Comparison of ENCODE assay signal across 13 cellular contexts in the genomic region with DNA sequence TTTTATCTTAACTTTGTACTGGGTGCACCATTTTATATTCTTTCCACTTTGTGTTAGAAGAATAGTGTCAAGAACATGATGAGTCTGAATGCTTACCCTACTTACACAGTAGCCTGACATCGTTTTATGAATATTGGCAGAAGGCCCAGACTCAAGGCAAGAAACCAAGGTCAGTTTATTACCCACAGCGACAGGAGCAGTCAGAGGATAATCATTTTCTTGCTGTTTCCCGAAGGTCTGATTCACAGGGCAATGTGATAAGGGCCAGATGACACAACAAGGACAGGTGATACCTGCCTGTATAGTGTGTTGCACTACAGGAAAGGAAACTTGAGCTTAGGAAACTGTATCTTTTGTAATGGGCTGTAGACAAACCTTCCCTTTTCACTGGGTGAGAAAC.
DNase-seq lines count a peak whose midpoint lies in the region; ATAC-seq and TF ChIP-seq lines count a peak whose summit lies in the region.
"Had no signal": no experiment of that assay in that cellular context is flagged by ENCODE, and none has a peak within 500 bp of the region (broad histone marks: within the 10 kb centered on the region; RNA-seq: fewer than 3 reads in every experiment).

No MANE protein-coding gene starts in this region.

- no peaks in the 10 kb centered on the region for H3K79me2 ChIP-seq in mammary epithelial cell (ENCODE audit: insufficient read depth, low read length)

- intact Hi-C loops in mammary epithelial cell (cut with micrococcal nuclease) (no loop called here), upper lobe of right lung (cut with DNase I) (no loop called here)

- H2AFZ ChIP-seq in mammary epithelial cell (ENCODE audit: low read depth, low read length) = no peak overlapping the region
- H2AFZ ChIP-seq: GM23338 had no signal

- no peaks in the 10 kb centered on the region for H3K27me3 ChIP-seq in mammary epithelial cell (ENCODE audit: insufficient read depth, low read length)
- H3K27me3 ChIP-seq in upper lobe of right lung = no peaks in the 10 kb centered on the region
- H3K27me3 ChIP-seq in right atrium auricular region = no peaks in the 10 kb centered on the region
- H3K27me3 ChIP-seq: SJSA1 had no signal

- no TSS peak for BruUV-seq in mammary epithelial cell (replicated peaks; lab: Mats Ljungman, UMichigan)

- dilution Hi-C loops in mammary epithelial cell (cut with HindIII; ENCODE audit: low sequenced_read_pairs) = no loop called here

- H3K4me1 ChIP-seq in mammary epithelial cell (ENCODE audit: insufficient read depth, low read length) (no peaks in the 10 kb centered on the region), upper lobe of right lung (no peaks in the 10 kb centered on the region), right atrium auricular region (no peaks in the 10 kb centered on the region)
- H3K4me1 ChIP-seq: SJSA1 had no signal

- H3K9ac ChIP-seq in mammary epithelial cell (ENCODE audit: insufficient read depth, low read length) = no peak overlapping the region

- H4K20me1 ChIP-seq in mammary epithelial cell (ENCODE audit: insufficient read depth, low read length) = no peaks in the 10 kb centered on the region

- H3K9me3 ChIP-seq in mammary epithelial cell (replicated peaks; ENCODE audit: insufficient read depth, low read length) = no peaks in the 10 kb centered on the region
- no peaks in the 10 kb centered on the region for H3K9me3 ChIP-seq in upper lobe of right lung
- H3K9me3 ChIP-seq in right atrium auricular region = no peaks in the 10 kb centered on the region
- H3K9me3 ChIP-seq: SJSA1 had no signal

- WGBS in mammary epithelial cell (ENCODE audit: low coverage, missing lambda C conversion rate) = 38% methylated on average over 3 of the region's 3 CpGs

- H3K36me3 ChIP-seq in mammary epithelial cell (ENCODE audit: insufficient read depth, low read length) (no peaks in the 10 kb centered on the region), upper lobe of right lung (no peaks in the 10 kb centered on the region), right atrium auricular region (no peaks in the 10 kb centered on the region)
- H3K36me3 ChIP-seq: SJSA1 had no signal

- H3K27ac ChIP-seq in mammary epithelial cell (ENCODE audit: insufficient read depth, low read depth, low read length) (no peak overlapping the region), upper lobe of right lung (no peak overlapping the region), right atrium auricular region (no peak overlapping the region)
- H3K27ac ChIP-seq: SJSA1 had no signal

- CTCF ChIA-PET in mammary epithelial cell (lab: Charles Lee; ENCODE audit: low non-redundant PET) = no interaction called here

- no peak for ATAC-seq in upper lobe of right lung
- ATAC-seq: activated CD8-positive, alpha-beta T cell treated with anti-CD3 and anti-CD28 coated beads, Interleukin-2, amount 10 ng/mL, durations not matched to agents 7 days and 5 days; GM23338; K562 had no signal

- DNase-seq in DMS153 treated with DMSO at 0.1 percent for 48 hours (lab: John Stamatoyannopoulos, UW; ENCODE audit: unreplicated experiment) = peak; percentile 53
- peak; percentile 81 for DNase-seq in M059J (ENCODE audit: low read depth)
- DNase-seq in mammary epithelial cell = peak; percentile 43
- peak; percentile 45 for DNase-seq in mucosa of gallbladder (ENCODE audit: low spot score)
- no peak for DNase-seq in upper lobe of right lung
- no peak for DNase-seq in activated CD4-positive, alpha-beta T cell treated with anti-CD3 and anti-CD28 coated beads, Interleukin-2, amount 50 U/mL, for 4 hours
- no peak for DNase-seq in right atrium auricular region (ENCODE audit: low spot score)
- no peak for DNase-seq in activated CD8-positive, alpha-beta memory T cell treated with anti-CD3 and anti-CD28 coated beads for 24 hours
- DNase-seq: activated CD8-positive, alpha-beta T cell treated with anti-CD3 and anti-CD28 coated beads, Interleukin-2, amount 10 ng/mL, durations not matched to agents 7 days and 5 days; NCI-H2029 had no signal

- H3K4me2 ChIP-seq in mammary epithelial cell (ENCODE audit: insufficient read depth, low read depth, low read length) = no peak overlapping the region
- H3K4me2 ChIP-seq: GM23338 had no signal

- H3K4me3 ChIP-seq in mammary epithelial cell (replicated peaks in 1 of 3; ENCODE audit: insufficient read depth in 1 of 3, low read depth in 2 of 3, low read length in 3 of 3) = no peak overlapping the region
- no peak overlapping the region for H3K4me3 ChIP-seq in upper lobe of right lung
- H3K4me3 ChIP-seq in right atrium auricular region = no peak overlapping the region
- H3K4me3 ChIP-seq: GM23338, K562, SJSA1 had no signal

- TF ChIP-seq CTCF in mammary epithelial cell (conservative IDR thresholded peaks at IDR 0.05 in 1 of 2, IDR thresholded peaks at IDR 0.05 in 1 of 2; ENCODE audit: extremely low read depth in 1 of 2, insufficient read depth in 1 of 2, low read depth in 1 of 2, low read length in 2 of 2) = no peak
- TF ChIP-seq CTCF in upper lobe of right lung (IDR thresholded peaks at IDR 0.05) = no peak
- no peak for TF ChIP-seq CTCF in right atrium auricular region (IDR thresholded peaks at IDR 0.05)

- in situ Hi-C loops in mammary epithelial cell (cut with MboI; ENCODE audit: low sequenced_read_pairs in 2 of 2) = no loop called here

Comparison
In these comparisons a context has a peak if more than half of its experiments do, and no peak if none do; other contexts are left out.
1. DNase-seq: peak in DMS153 treated with DMSO at 0.1 percent for 48 hours (single experiment), M059J (single experiment), mammary epithelial cell (single experiment) and mucosa of gallbladder (single experiment); none in upper lobe of right lung (single experiment), activated CD4-positive, alpha-beta T cell treated with anti-CD3 and anti-CD28 coated beads, Interleukin-2, amount 50 U/mL, for 4 hours (0 of 2), right atrium auricular region (single experiment) and activated CD8-positive, alpha-beta memory T cell treated with anti-CD3 and anti-CD28 coated beads for 24 hours (single experiment).